ENCODE assay signal across 26 cellular contexts in genomic region chr9:9174358-9174757, GRCh38.
"Had no signal": no experiment of that assay in that cellular context is flagged by ENCODE, and none has a peak within 500 bp of the region (broad histone marks: within the 10 kb centered on the region; RNA-seq: fewer than 3 reads in every experiment).

No MANE protein-coding gene starts in this region.

- ATAC-seq: left colon; left lung; lower lobe of right lung; naive thymus-derived CD8-positive, alpha-beta T cell; sciatic nerve; stimulated activated naive B cell treated with anti-CD40 and anti-IgM and Interleukin-4, amounts not matched to agents 10 μg/mL and 1 μg/mL and 100 μg/mL, for 72 hours; stimulated activated naive CD8-positive, alpha-beta T cell treated with anti-CD3 and anti-CD28 coated beads, Interleukin-15, Interleukin-2, amounts not matched to agents 100 U/mL and 50 U/mL, for 24 hours had no signal

- DNase-seq: hippocampal formation; immature natural killer cell; kidney; left colon; left lung; lower lobe of right lung; mammary epithelial cell; mesenchymal stem cell; naive thymus-derived CD8-positive, alpha-beta T cell; nucleus accumbens; stimulated activated CD4-positive, alpha-beta T cell treated with anti-CD3 and anti-CD28 coated beads, Interleukin-12 subunit alpha, Interleukin-12 subunit beta, amount 100 ng/mL, for 4 hours; stimulated activated CD4-positive, alpha-beta T cell treated with anti-CD3 and anti-CD28 coated beads, Interleukin-15, amount 100 ng/mL, for 24 hours; stimulated activated CD4-positive, alpha-beta T cell treated with anti-CD3 and anti-CD28 coated beads, Interleukin-2, amount 100 ng/mL, for 24 hours; stimulated activated CD4-positive, alpha-beta T cell treated with anti-CD3 and anti-CD28 coated beads, Interleukin-4, amount 100 ng/mL, for 1 hour; stimulated activated naive B cell treated with anti-CD40 and anti-IgM and Interleukin-4, amounts not matched to agents 10 μg/mL and 1 μg/mL and 100 μg/mL, for 72 hours; stimulated activated naive CD8-positive, alpha-beta T cell treated with anti-CD3 and anti-CD28 coated beads, Interleukin-15, Interleukin-2, amounts not matched to agents 100 U/mL and 50 U/mL, for 24 hours; stomach; testis; thyroid gland; transverse colon; upper lobe of left lung had no signal

- H3K36me3 ChIP-seq: left lung, lower lobe of right lung, right atrium auricular region, stomach, thyroid gland, transverse colon, upper lobe of left lung, vagina had no signal

- H3K9me3 ChIP-seq: left lung, lower lobe of right lung, right atrium auricular region, stomach, testis, thyroid gland, transverse colon, upper lobe of left lung, vagina had no signal

- H3K4me3 ChIP-seq: left lung, lower lobe of right lung, right atrium auricular region, skin epidermis, stomach, testis, thyroid gland, transverse colon, upper lobe of left lung, vagina had no signal

- H3K27me3 ChIP-seq: left lung, right atrium auricular region, stomach, testis, thyroid gland, transverse colon, upper lobe of left lung, vagina had no signal

- H3K4me1 ChIP-seq: left lung, lower lobe of right lung, right atrium auricular region, stomach, testis, thyroid gland, transverse colon, upper lobe of left lung, vagina had no signal

- FAIRE-seq: islet of Langerhans, kidney had no signal

- H3K27ac ChIP-seq: left lung, lower lobe of right lung, right atrium auricular region, skin epidermis, stomach, testis, thyroid gland, transverse colon, upper lobe of left lung, vagina had no signal
